1 cellular context compared by ENCODE assay signal in genomic region chr18:55252946-55253345, GRCh38.
TF ChIP-seq lines count a peak whose summit lies in the region.

No MANE protein-coding gene starts in this region.

TF ChIP-seq in SK-N-SH treated with all-trans-retinoic acid at 6 μM for 48 hours, 23 proteins besides CTCF, POLR2A, EP300 and RAD21 (continued from another document):
- TF ChIP-seq, protein P1, sequence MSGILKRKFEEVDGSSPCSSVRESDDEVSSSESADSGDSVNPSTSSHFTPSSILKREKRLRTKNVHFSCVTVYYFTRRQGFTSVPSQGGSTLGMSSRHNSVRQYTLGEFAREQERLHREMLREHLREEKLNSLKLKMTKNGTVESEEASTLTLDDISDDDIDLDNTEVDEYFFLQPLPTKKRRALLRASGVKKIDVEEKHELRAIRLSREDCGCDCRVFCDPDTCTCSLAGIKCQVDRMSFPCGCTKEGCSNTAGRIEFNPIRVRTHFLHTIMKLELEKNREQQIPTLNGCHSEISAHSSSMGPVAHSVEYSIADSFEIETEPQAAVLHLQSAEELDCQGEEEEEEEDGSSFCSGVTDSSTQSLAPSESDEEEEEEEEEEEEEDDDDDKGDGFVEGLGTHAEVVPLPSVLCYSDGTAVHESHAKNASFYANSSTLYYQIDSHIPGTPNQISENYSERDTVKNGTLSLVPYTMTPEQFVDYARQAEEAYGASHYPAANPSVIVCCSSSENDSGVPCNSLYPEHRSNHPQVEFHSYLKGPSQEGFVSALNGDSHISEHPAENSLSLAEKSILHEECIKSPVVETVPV (CRISPR knock-in tag; IDR thresholded peaks at IDR 0.05) = no peak
- TF ChIP-seq TCF4 (CRISPR knock-in tag; IDR thresholded peaks at IDR 0.05; ENCODE audit: borderline replicate concordance) = no peak
